Comparison of ENCODE assay signal across 20 cellular contexts in genomic region chr7:140081774-140082425, GRCh38. TPM values are rescaled to one million over a fixed set of nuclear protein-coding genes. Genes with fewer than 3 reads are reported as not detected.
DNase-seq lines count a peak whose midpoint lies in the region; ATAC-seq and TF ChIP-seq lines count a peak whose summit lies in the region.
"Had no signal": no experiment of that assay in that cellular context is flagged by ENCODE, and none has a peak within 500 bp of the region (broad histone marks: within the 10 kb centered on the region; RNA-seq: fewer than 3 reads in every experiment).

No MANE protein-coding gene starts in this region.

- H3K4me1 Mint-ChIP-seq in CD4-positive, CD25-positive, alpha-beta regulatory T cell, result peaks cover 8 to 36% (median 20%) of the 10 kb centered on the region in 4 donors
- H3K4me1 Mint-ChIP-seq in CD4-positive, alpha-beta T cell (ENCODE audit: low read depth), result peaks cover 36% of the 10 kb centered on the region

- H3K9me3 ChIP-seq in CD4-positive, CD25-positive, alpha-beta regulatory T cell (ENCODE audit: control insufficient read depth in 2 of 2, low read length in 2 of 2), result no peaks in the 10 kb centered on the region
- no peaks in the 10 kb centered on the region for H3K9me3 ChIP-seq in CD4-positive, alpha-beta T cell (ENCODE audit: control insufficient read depth, low read length)
- no peaks in the 10 kb centered on the region for H3K9me3 ChIP-seq in tibial nerve
- H3K9me3 ChIP-seq: BLaER1 had no signal

- DNase-seq in CD4-positive, CD25-positive, alpha-beta regulatory T cell, result no peak
- DNase-seq in CD4-positive, alpha-beta T cell, result no peak
- peak; percentile 68 for DNase-seq in RPMI7951 (ENCODE audit: low read depth)
- peak; percentile 9 for DNase-seq in epithelial cell of esophagus (ENCODE audit: low read depth)
- DNase-seq in UCSD-AML1 (lab: John Stamatoyannopoulos, UW; ENCODE audit: unreplicated experiment), result no peak
- DNase-seq in NCI-H2029 (lab: John Stamatoyannopoulos, UW), result no peak
- no peak for DNase-seq in tibial nerve (ENCODE audit: low spot score in 2 of 2)
- DNase-seq: GF-D8; IMR-90; NCI-H1092; NCI-H1436; NCI-H187 treated with DMSO at 0.1 percent for 48 hours; NCI-H2227 treated with DMSO at 0.1 percent for 48 hours; NCI-H524; NCI-H774; NK-92 treated with Interleukin-12 subunit alpha and Interleukin-12 subunit beta, amount 100 ng/mL, for 24 hours had no signal

- H3K4me3 Mint-ChIP-seq in CD4-positive, CD25-positive, alpha-beta regulatory T cell, result peak overlapping the region in 1 of 4 donors; percentile 3
- no peak overlapping the region for H3K4me3 Mint-ChIP-seq in CD4-positive, alpha-beta T cell

- no peak for TF ChIP-seq EP300 in tibial nerve (IDR thresholded peaks at IDR 0.05)

- TF ChIP-seq CTCF in CD4-positive, alpha-beta T cell (IDR thresholded peaks at IDR 0.05), result no peak
- no peak for TF ChIP-seq CTCF in epithelial cell of esophagus (IDR thresholded peaks at IDR 0.05; ENCODE audit: insufficient read depth, low read depth, low read length, missing control alignments)
- no peak for TF ChIP-seq CTCF in tibial nerve (IDR thresholded peaks at IDR 0.05)

- H3K27ac ChIP-seq in CD4-positive, CD25-positive, alpha-beta regulatory T cell (ENCODE audit: insufficient read depth, low read length, poor library complexity, severe bottlenecking), result no peak overlapping the region
- H3K27ac ChIP-seq in CD4-positive, alpha-beta T cell (ENCODE audit: low read depth, low read length), result no peak overlapping the region
- H3K27ac ChIP-seq in tibial nerve, result no peak overlapping the region
- H3K27ac ChIP-seq: BLaER1 had no signal

- POLR2A ChIA-PET in CD4-positive, alpha-beta T cell (lab: Charles Lee), result no interaction called here

- 89 to 93% methylated on average over 11 of the region's 11 CpGs for WGBS in tibial nerve, 2 donors

- no peaks in the 10 kb centered on the region for H3K27me3 Mint-ChIP-seq in CD4-positive, CD25-positive, alpha-beta regulatory T cell
- no peaks in the 10 kb centered on the region for H3K27me3 Mint-ChIP-seq in CD4-positive, alpha-beta T cell

- no peak for ATAC-seq in CD4-positive, CD25-positive, alpha-beta regulatory T cell (ENCODE audit: low read depth in 2 of 2)
- ATAC-seq in CD4-positive, alpha-beta T cell (ENCODE audit: poor library complexity), result no peak
- no peak for ATAC-seq in HG02642 (IDR thresholded peaks at IDR 0.05; ENCODE audit: poor library complexity, unreplicated experiment)
- ATAC-seq: HCT116, Panc1 had no signal

- peaks cover 4% of the 10 kb centered on the region for H3K4me1 ChIP-seq in CD4-positive, CD25-positive, alpha-beta regulatory T cell (ENCODE audit: control insufficient read depth, insufficient read depth, low read length, poor library complexity, severe bottlenecking)
- H3K4me1 ChIP-seq in tibial nerve, result no peaks in the 10 kb centered on the region

- H3K4me3 ChIP-seq in CD4-positive, CD25-positive, alpha-beta regulatory T cell (ENCODE audit: low read depth, low read length), result no peak overlapping the region
- H3K4me3 ChIP-seq in epithelial cell of esophagus (ENCODE audit: low read length), result no peak overlapping the region
- H3K4me3 ChIP-seq in tibial nerve, result no peak overlapping the region
- H3K4me3 ChIP-seq: BLaER1 had no signal

- CTCF ChIA-PET in CD4-positive, alpha-beta T cell (lab: Charles Lee), result no interaction called here

- H3K9me3 Mint-ChIP-seq in CD4-positive, CD25-positive, alpha-beta regulatory T cell, result no peaks in the 10 kb centered on the region
- no peaks in the 10 kb centered on the region for H3K9me3 Mint-ChIP-seq in CD4-positive, alpha-beta T cell

- no peak for TF ChIP-seq POLR2A in tibial nerve (IDR thresholded peaks at IDR 0.05)

- no peaks in the 10 kb centered on the region for H3K36me3 ChIP-seq in CD4-positive, CD25-positive, alpha-beta regulatory T cell (ENCODE audit: control insufficient read depth, insufficient read depth, low read length)
- H3K36me3 ChIP-seq in tibial nerve, result peaks cover 0 to 4% (median 0%) of the 10 kb centered on the region in 3 donors
- H3K36me3 ChIP-seq: BLaER1 had no signal

- H3K36me3 Mint-ChIP-seq in CD4-positive, CD25-positive, alpha-beta regulatory T cell, result no peaks in the 10 kb centered on the region
- H3K36me3 Mint-ChIP-seq in CD4-positive, alpha-beta T cell (ENCODE audit: low read depth), result no peaks in the 10 kb centered on the region

- H3K27me3 ChIP-seq in CD4-positive, CD25-positive, alpha-beta regulatory T cell (ENCODE audit: control insufficient read depth, insufficient read depth, low read length), result no peaks in the 10 kb centered on the region
- H3K27me3 ChIP-seq in CD4-positive, alpha-beta T cell (ENCODE audit: control insufficient read depth, insufficient read depth, low read length), result no peaks in the 10 kb centered on the region
- H3K27me3 ChIP-seq in tibial nerve, result no peaks in the 10 kb centered on the region
- H3K27me3 ChIP-seq: BLaER1 had no signal

- intact Hi-C loops in CD4-positive, alpha-beta T cell (cut with DNase I, micrococcal nuclease), result no loop called here

- H3K27ac Mint-ChIP-seq in CD4-positive, CD25-positive, alpha-beta regulatory T cell, result peak overlapping the region in 2 of 3 donors; percentile 19 to 56
- H3K27ac Mint-ChIP-seq in CD4-positive, alpha-beta T cell, result peak overlapping the region; percentile 69

RNA-seq across cellular contexts. Expression of gene PARP12, which starts 19.1 kb away (rescaled TPM):
- 258 TPM for total RNA-seq in CD4-positive, CD25-positive, alpha-beta regulatory T cell
- polyA plus RNA-seq in CD4-positive, CD25-positive, alpha-beta regulatory T cell, result 10 to 100 TPM; 30.1 to 69.1 (median 48.9) TPM
- 10 to 100 TPM; 76.7 to 78.5 TPM for total RNA-seq in CD4-positive, alpha-beta T cell
- total RNA-seq in RPMI7951 (2014; rRNA removed; shearing (Covaris generic)), result 20.3 and 23.1 TPM in 2 replicates
- 10 to 100 TPM; 40.0 to 54.2 (median 44.2) TPM for total RNA-seq in tibial nerve

Comparison
In these comparisons a context has a peak if more than half of its experiments do, and no peak if none do; other contexts are left out.
1. DNase-seq: peak in RPMI7951 (single experiment) and epithelial cell of esophagus (single experiment); none in CD4-positive, CD25-positive, alpha-beta regulatory T cell (0 of 3), CD4-positive, alpha-beta T cell (0 of 10), UCSD-AML1 (single experiment), NCI-H2029 (single experiment) and tibial nerve (0 of 2).